ENCODE assay signal across 2 cellular contexts in genomic region chrX:2871817-2872216, GRCh38.
TF ChIP-seq lines count a peak whose summit lies in the region.

No MANE protein-coding gene starts in this region.

TF ChIP-seq in GM23338, 12 proteins besides CTCF, POLR2A, EP300 and RAD21 (continued from another document):
- TF ChIP-seq ZNF462 (CRISPR knock-in tag; IDR thresholded peaks at IDR 0.05): no peak
- no peak for TF ChIP-seq REST (IDR thresholded peaks at IDR 0.05; ENCODE audit: unreplicated experiment)
- TF ChIP-seq POLR2AphosphoS5 (IDR thresholded peaks at IDR 0.05; ENCODE audit: low read depth): no peak
- TF ChIP-seq CREB1 (CRISPR knock-in tag; IDR thresholded peaks at IDR 0.05; ENCODE audit: low read depth): no peak
- no peak for TF ChIP-seq STAT1 (IDR thresholded peaks at IDR 0.05; ENCODE audit: unreplicated experiment)
- no peak for TF ChIP-seq ETS1 (IDR thresholded peaks at IDR 0.05)

TF ChIP-seq in WTC11, 78 proteins besides CTCF, POLR2A, EP300 and RAD21 (continued from another document):
- TF ChIP-seq FOXP1 (CRISPR knock-in tag; IDR thresholded peaks at IDR 0.05; ENCODE audit: borderline replicate concordance): no peak
- no peak for TF ChIP-seq ETV6 (CRISPR knock-in tag; IDR thresholded peaks at IDR 0.05)
- TF ChIP-seq ZBTB21 (CRISPR knock-in tag; IDR thresholded peaks at IDR 0.05; ENCODE audit: borderline replicate concordance): no peak
- no peak for TF ChIP-seq ERG (CRISPR knock-in tag; IDR thresholded peaks at IDR 0.05)
- no peak for TF ChIP-seq CREM (CRISPR knock-in tag; IDR thresholded peaks at IDR 0.05)
- no peak for TF ChIP-seq PREB (CRISPR knock-in tag; IDR thresholded peaks at IDR 0.05; ENCODE audit: borderline replicate concordance)
- TF ChIP-seq TCF7 (CRISPR knock-in tag; IDR thresholded peaks at IDR 0.05; ENCODE audit: low read depth): no peak
TF ChIP-seq in WTC11: peak in this region for 0.
